Comparison of ENCODE assay signal across 1 cellular context in genomic region chr18:7926526-7926925, GRCh38.
TF ChIP-seq lines count a peak whose summit lies in the region.

No MANE protein-coding gene starts in this region.

TF ChIP-seq in GM23338, 12 proteins besides CTCF, POLR2A, EP300 and RAD21 (continued from another document):
- no peak for TF ChIP-seq ZNF462 (CRISPR knock-in tag; IDR thresholded peaks at IDR 0.05)
- TF ChIP-seq JUNB (IDR thresholded peaks at IDR 0.05; ENCODE audit: unreplicated experiment) = no peak
